ENCODE assay signal across 1 cellular context in the genomic region with DNA sequence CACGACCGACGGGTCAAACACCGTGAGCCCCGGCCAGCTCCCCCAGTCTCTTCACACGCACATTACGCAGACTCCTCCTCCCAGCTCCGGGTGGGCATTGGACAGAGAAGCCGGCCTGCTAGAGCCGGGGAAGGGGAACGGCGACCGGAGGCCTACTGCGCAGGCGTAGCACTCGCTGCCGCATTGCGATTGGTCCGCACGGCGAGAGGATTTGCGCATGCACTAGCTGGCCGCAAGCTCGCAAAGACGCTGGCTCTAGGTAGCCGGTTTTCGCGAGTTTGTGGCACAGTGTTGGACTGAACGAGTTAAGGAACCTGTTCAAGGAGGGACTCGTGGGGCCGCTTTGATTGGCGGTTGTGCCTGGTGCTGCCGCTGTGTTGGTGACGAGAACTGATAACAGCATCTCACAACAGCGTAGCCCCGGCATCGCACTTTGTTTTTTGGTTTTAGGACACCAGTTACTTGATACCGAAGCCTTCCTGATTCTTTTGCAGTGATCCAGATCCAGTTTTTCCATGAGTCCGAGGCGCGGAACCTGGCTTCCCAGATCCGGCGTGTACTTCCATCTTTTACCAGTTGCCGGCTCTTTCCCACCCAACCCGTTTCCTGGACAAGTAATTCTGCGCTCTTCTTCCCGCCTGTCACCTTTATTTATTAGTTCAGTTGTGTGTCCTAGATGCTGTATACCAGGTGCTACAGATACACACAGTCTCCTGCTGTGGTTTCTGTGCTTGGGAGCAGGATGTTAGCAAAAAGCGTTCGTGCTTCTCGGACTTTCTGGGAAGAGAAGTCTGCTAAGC.
TF ChIP-seq lines count a peak whose summit lies in the region.

A gene (minus strand): TSS at position 139 of the 800 bp plus-strand sequence. CDS start 185 bp downstream, outside the sequence.

TF ChIP-seq in HepG2, 621 proteins besides CTCF, POLR2A, EP300 and RAD21 (continued from another document and continues in another):
- TF ChIP-seq, protein P1, sequence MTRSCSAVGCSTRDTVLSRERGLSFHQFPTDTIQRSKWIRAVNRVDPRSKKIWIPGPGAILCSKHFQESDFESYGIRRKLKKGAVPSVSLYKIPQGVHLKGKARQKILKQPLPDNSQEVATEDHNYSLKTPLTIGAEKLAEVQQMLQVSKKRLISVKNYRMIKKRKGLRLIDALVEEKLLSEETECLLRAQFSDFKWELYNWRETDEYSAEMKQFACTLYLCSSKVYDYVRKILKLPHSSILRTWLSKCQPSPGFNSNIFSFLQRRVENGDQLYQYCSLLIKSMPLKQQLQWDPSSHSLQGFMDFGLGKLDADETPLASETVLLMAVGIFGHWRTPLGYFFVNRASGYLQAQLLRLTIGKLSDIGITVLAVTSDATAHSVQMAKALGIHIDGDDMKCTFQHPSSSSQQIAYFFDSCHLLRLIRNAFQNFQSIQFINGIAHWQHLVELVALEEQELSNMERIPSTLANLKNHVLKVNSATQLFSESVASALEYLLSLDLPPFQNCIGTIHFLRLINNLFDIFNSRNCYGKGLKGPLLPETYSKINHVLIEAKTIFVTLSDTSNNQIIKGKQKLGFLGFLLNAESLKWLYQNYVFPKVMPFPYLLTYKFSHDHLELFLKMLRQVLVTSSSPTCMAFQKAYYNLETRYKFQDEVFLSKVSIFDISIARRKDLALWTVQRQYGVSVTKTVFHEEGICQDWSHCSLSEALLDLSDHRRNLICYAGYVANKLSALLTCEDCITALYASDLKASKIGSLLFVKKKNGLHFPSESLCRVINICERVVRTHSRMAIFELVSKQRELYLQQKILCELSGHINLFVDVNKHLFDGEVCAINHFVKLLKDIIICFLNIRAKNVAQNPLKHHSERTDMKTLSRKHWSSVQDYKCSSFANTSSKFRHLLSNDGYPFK (CRISPR knock-in tag; IDR thresholded peaks at IDR 0.05; ENCODE audit: borderline replicate concordance), result peak; percentile 23; the same call in 1 of the 2 replicates
- TF ChIP-seq LCORL (IDR thresholded peaks at IDR 0.05) (no peak), LCORL (CRISPR knock-in tag; IDR thresholded peaks at IDR 0.05) (peak; percentile 10; the same call in 1 of the 2 replicates), ZNF709 (CRISPR knock-in tag; IDR thresholded peaks at IDR 0.05) (no peak), SIX1 (CRISPR knock-in tag; IDR thresholded peaks at IDR 0.05; ENCODE audit: borderline replicate concordance) (0 out of 2 replicates have a peak, but pooled peaks have one; percentile 41), ZNF737 (CRISPR knock-in tag; IDR thresholded peaks at IDR 0.05; ENCODE audit: borderline replicate concordance) (0 out of 2 replicates have a peak, but pooled peaks have one; percentile 39), TGIF2 (CRISPR knock-in tag; IDR thresholded peaks at IDR 0.05) (0 out of 2 replicates have a peak, but pooled peaks have one; percentile 40), NAIF1 (CRISPR knock-in tag; IDR thresholded peaks at IDR 0.05; ENCODE audit: borderline replicate concordance) (peak; percentile 97), RBM39 (IDR thresholded peaks at IDR 0.05; ENCODE audit: low read depth, low read length, poor library complexity, severe bottlenecking) (no peak), TBX3 (IDR thresholded peaks at IDR 0.05; ENCODE audit: borderline replicate concordance) (peak; percentile 28; the same call in 1 of the 2 replicates), ERF (CRISPR knock-in tag; IDR thresholded peaks at IDR 0.05) (no peak), ZNF564 (CRISPR knock-in tag; IDR thresholded peaks at IDR 0.05) (peak; percentile 73; the same call in 1 of the 2 replicates), ZBTB38 (CRISPR knock-in tag; IDR thresholded peaks at IDR 0.05) (no peak), PHF20 (CRISPR knock-in tag; IDR thresholded peaks at IDR 0.05) (peak; percentile 34; the same call in 1 of the 2 replicates), GATAD1 (CRISPR knock-in tag; IDR thresholded peaks at IDR 0.05) (peak; percentile 74), GABPA (IDR thresholded peaks at IDR 0.05; ENCODE audit: low read depth, low read length) (no peak), GABPA (CRISPR knock-in tag; IDR thresholded peaks at IDR 0.05; ENCODE audit: low read depth) (peak; percentile 41), ZNF563 (CRISPR knock-in tag; IDR thresholded peaks at IDR 0.05) (peak; percentile 37; the same call in 1 of the 2 replicates), SALL1 (CRISPR knock-in tag; IDR thresholded peaks at IDR 0.05) (peak; percentile 44; the same call in 1 of the 2 replicates), POLR2G (IDR thresholded peaks at IDR 0.05; ENCODE audit: low read depth, low read length) (peak; percentile 81), FOXA3 (CRISPR knock-in tag; IDR thresholded peaks at IDR 0.05) (no peak), ZZZ3 (CRISPR knock-in tag; IDR thresholded peaks at IDR 0.05; ENCODE audit: borderline replicate concordance) (no peak), KMT2B (CRISPR knock-in tag; IDR thresholded peaks at IDR 0.05) (0 out of 2 replicates have a peak, but pooled peaks have one; percentile 14), MED1 (CRISPR knock-in tag; IDR thresholded peaks at IDR 0.05) (peak; percentile 23; the same call in 1 of the 2 replicates)
- TF ChIP-seq, protein P2, sequence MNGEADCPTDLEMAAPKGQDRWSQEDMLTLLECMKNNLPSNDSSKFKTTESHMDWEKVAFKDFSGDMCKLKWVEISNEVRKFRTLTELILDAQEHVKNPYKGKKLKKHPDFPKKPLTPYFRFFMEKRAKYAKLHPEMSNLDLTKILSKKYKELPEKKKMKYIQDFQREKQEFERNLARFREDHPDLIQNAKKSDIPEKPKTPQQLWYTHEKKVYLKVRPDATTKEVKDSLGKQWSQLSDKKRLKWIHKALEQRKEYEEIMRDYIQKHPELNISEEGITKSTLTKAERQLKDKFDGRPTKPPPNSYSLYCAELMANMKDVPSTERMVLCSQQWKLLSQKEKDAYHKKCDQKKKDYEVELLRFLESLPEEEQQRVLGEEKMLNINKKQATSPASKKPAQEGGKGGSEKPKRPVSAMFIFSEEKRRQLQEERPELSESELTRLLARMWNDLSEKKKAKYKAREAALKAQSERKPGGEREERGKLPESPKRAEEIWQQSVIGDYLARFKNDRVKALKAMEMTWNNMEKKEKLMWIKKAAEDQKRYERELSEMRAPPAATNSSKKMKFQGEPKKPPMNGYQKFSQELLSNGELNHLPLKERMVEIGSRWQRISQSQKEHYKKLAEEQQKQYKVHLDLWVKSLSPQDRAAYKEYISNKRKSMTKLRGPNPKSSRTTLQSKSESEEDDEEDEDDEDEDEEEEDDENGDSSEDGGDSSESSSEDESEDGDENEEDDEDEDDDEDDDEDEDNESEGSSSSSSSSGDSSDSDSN (CRISPR knock-in tag; IDR thresholded peaks at IDR 0.05), result peak; percentile 69; the same call in 1 of the 2 replicates
- TF ChIP-seq, protein P3, sequence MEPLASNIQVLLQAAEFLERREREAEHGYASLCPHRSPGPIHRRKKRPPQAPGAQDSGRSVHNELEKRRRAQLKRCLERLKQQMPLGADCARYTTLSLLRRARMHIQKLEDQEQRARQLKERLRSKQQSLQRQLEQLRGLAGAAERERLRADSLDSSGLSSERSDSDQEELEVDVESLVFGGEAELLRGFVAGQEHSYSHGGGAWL (CRISPR knock-in tag; IDR thresholded peaks at IDR 0.05), result no peak
- TF ChIP-seq, protein P4, sequence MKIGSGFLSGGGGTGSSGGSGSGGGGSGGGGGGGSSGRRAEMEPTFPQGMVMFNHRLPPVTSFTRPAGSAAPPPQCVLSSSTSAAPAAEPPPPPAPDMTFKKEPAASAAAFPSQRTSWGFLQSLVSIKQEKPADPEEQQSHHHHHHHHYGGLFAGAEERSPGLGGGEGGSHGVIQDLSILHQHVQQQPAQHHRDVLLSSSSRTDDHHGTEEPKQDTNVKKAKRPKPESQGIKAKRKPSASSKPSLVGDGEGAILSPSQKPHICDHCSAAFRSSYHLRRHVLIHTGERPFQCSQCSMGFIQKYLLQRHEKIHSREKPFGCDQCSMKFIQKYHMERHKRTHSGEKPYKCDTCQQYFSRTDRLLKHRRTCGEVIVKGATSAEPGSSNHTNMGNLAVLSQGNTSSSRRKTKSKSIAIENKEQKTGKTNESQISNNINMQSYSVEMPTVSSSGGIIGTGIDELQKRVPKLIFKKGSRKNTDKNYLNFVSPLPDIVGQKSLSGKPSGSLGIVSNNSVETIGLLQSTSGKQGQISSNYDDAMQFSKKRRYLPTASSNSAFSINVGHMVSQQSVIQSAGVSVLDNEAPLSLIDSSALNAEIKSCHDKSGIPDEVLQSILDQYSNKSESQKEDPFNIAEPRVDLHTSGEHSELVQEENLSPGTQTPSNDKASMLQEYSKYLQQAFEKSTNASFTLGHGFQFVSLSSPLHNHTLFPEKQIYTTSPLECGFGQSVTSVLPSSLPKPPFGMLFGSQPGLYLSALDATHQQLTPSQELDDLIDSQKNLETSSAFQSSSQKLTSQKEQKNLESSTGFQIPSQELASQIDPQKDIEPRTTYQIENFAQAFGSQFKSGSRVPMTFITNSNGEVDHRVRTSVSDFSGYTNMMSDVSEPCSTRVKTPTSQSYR (CRISPR knock-in tag; IDR thresholded peaks at IDR 0.05; ENCODE audit: borderline replicate concordance), result no peak
- TF ChIP-seq, protein P5, sequence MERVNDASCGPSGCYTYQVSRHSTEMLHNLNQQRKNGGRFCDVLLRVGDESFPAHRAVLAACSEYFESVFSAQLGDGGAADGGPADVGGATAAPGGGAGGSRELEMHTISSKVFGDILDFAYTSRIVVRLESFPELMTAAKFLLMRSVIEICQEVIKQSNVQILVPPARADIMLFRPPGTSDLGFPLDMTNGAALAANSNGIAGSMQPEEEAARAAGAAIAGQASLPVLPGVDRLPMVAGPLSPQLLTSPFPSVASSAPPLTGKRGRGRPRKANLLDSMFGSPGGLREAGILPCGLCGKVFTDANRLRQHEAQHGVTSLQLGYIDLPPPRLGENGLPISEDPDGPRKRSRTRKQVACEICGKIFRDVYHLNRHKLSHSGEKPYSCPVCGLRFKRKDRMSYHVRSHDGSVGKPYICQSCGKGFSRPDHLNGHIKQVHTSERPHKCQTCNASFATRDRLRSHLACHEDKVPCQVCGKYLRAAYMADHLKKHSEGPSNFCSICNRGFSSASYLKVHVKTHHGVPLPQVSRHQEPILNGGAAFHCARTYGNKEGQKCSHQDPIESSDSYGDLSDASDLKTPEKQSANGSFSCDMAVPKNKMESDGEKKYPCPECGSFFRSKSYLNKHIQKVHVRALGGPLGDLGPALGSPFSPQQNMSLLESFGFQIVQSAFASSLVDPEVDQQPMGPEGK (CRISPR knock-in tag; IDR thresholded peaks at IDR 0.05), result peak; percentile 43; the same call in 1 of the 2 replicates
- TF ChIP-seq, protein P6, sequence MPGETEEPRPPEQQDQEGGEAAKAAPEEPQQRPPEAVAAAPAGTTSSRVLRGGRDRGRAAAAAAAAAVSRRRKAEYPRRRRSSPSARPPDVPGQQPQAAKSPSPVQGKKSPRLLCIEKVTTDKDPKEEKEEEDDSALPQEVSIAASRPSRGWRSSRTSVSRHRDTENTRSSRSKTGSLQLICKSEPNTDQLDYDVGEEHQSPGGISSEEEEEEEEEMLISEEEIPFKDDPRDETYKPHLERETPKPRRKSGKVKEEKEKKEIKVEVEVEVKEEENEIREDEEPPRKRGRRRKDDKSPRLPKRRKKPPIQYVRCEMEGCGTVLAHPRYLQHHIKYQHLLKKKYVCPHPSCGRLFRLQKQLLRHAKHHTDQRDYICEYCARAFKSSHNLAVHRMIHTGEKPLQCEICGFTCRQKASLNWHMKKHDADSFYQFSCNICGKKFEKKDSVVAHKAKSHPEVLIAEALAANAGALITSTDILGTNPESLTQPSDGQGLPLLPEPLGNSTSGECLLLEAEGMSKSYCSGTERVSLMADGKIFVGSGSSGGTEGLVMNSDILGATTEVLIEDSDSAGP (CRISPR knock-in tag; IDR thresholded peaks at IDR 0.05; ENCODE audit: borderline replicate concordance), result peak; percentile 64; the same call in 1 of the 2 replicates
- TF ChIP-seq, protein P7, sequence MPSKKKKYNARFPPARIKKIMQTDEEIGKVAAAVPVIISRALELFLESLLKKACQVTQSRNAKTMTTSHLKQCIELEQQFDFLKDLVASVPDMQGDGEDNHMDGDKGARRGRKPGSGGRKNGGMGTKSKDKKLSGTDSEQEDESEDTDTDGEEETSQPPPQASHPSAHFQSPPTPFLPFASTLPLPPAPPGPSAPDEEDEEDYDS (CRISPR knock-in tag; IDR thresholded peaks at IDR 0.05), result peak; percentile 46; the same call in 1 of the 2 replicates
- TF ChIP-seq, protein P8, sequence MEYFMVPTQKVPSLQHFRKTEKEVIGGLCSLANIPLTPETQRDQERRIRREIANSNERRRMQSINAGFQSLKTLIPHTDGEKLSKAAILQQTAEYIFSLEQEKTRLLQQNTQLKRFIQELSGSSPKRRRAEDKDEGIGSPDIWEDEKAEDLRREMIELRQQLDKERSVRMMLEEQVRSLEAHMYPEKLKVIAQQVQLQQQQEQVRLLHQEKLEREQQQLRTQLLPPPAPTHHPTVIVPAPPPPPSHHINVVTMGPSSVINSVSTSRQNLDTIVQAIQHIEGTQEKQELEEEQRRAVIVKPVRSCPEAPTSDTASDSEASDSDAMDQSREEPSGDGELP (IDR thresholded peaks at IDR 0.05; ENCODE audit: borderline replicate concordance, low read depth), result peak; percentile 7; the same call in 1 of the 2 replicates
- TF ChIP-seq, protein P9, sequence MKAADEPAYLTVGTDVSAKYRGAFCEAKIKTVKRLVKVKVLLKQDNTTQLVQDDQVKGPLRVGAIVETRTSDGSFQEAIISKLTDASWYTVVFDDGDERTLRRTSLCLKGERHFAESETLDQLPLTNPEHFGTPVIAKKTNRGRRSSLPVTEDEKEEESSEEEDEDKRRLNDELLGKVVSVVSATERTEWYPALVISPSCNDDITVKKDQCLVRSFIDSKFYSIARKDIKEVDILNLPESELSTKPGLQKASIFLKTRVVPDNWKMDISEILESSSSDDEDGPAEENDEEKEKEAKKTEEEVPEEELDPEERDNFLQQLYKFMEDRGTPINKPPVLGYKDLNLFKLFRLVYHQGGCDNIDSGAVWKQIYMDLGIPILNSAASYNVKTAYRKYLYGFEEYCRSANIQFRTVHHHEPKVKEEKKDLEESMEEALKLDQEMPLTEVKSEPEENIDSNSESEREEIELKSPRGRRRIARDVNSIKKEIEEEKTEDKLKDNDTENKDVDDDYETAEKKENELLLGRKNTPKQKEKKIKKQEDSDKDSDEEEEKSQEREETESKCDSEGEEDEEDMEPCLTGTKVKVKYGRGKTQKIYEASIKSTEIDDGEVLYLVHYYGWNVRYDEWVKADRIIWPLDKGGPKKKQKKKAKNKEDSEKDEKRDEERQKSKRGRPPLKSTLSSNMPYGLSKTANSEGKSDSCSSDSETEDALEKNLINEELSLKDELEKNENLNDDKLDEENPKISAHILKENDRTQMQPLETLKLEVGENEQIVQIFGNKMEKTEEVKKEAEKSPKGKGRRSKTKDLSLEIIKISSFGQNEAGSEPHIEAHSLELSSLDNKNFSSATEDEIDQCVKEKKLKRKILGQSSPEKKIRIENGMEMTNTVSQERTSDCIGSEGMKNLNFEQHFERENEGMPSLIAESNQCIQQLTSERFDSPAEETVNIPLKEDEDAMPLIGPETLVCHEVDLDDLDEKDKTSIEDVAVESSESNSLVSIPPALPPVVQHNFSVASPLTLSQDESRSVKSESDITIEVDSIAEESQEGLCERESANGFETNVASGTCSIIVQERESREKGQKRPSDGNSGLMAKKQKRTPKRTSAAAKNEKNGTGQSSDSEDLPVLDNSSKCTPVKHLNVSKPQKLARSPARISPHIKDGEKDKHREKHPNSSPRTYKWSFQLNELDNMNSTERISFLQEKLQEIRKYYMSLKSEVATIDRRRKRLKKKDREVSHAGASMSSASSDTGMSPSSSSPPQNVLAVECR (CRISPR knock-in tag; IDR thresholded peaks at IDR 0.05; ENCODE audit: borderline replicate concordance), result peak; percentile 72; the same call in 1 of the 2 replicates
